In the genomic region with DNA sequence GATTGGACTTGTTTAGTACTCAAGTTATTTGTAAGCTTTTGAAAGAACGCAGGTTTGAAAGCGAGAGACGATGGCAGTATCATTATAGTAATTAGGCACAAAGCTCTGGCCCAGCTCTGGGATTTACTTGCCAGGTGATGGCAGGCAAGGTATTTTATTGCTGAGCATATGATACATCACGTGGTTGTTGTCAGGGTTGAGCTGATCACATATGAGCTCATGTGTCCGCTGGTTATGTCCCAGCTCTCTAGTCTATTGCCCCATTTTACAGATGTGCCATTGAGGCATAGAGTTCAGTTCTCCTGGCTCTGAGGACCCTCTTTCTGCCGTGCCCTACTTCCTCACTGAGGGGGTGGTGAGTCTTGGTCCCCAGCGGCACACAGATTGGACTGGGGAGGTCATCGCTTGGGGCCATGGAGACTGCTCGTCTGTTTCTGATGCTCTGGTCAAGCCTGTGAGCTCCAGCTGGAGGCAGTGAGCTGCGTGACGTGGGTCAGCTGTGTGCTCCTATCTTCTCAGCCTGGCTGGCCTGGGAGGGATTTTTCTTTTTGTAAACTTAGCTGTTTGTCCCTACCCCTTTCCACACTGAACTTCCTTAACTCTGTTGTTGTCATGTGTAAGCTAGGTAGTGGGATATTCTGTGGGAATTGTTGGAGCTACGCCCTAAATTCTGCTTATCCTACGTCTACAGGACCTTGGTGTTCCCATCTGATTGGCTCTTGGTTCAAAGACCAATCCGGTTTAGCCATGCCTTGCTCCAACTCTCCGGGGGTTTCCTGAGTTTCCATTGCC, we compare ENCODE assay signal across 12 cellular contexts. TPM values are rescaled to one million over a fixed set of nuclear protein-coding genes. Genes with fewer than 3 reads are reported as not detected.
DNase-seq lines count a peak whose midpoint lies in the region; ATAC-seq, FAIRE-seq and TF ChIP-seq lines count a peak whose summit lies in the region.
"Had no signal": no experiment of that assay in that cellular context is flagged by ENCODE, and none has a peak within 500 bp of the region (broad histone marks: within the 10 kb centered on the region; RNA-seq: fewer than 3 reads in every experiment).

No MANE protein-coding gene starts in this region.

- no peak for FAIRE-seq in pancreas (lab: Jason Lieb, UNC)

- DNase-seq in ACHN = peak; percentile 12
- DNase-seq in NCI-H1105 treated with DMSO at 0.1 percent for 48 hours (lab: John Stamatoyannopoulos, UW) = peak; percentile 78
- peak; percentile 73 for DNase-seq in fibroblast of villous mesenchyme (ENCODE audit: low read depth)
- peak; percentile 85 for DNase-seq in posterior vena cava (ENCODE audit: low spot score)
- DNase-seq in body of pancreas = no peak
- no peak for DNase-seq in NCI-H1092 treated with DMSO at 0.1 percent for 48 hours (lab: John Stamatoyannopoulos, UW)
- DNase-seq in pancreas = no peak
- DNase-seq: activated CD4-positive, CD25-positive, alpha-beta regulatory T cell treated with anti-CD3 and anti-CD28 coated beads, Interleukin-2, amount 50 U/mL, for 72 hours had no signal

- H3K4me1 ChIP-seq in body of pancreas (peaks cover 27% of the 10 kb centered on the region), pancreas (peaks cover 0 to 9% (median 6%) of the 10 kb centered on the region in 3 donors)

- no peaks in the 10 kb centered on the region for H3K27me3 ChIP-seq in body of pancreas
- no peaks in the 10 kb centered on the region for H3K27me3 ChIP-seq in pancreas

- no peak overlapping the region for H3K4me3 ChIP-seq in fibroblast of villous mesenchyme (ENCODE audit: low read depth, low read length)
- no peak overlapping the region for H3K4me3 ChIP-seq in body of pancreas
- H3K4me3 ChIP-seq in pancreas = no peak overlapping the region
- H3K4me3 ChIP-seq: skin epidermis had no signal

- in situ Hi-C loops in ACHN (cut with HindIII; ENCODE audit: low pct_ligation_motif_present, low pct_unique_long_range_greater_than_20kb, low sequenced_read_pairs) = no loop called here

- TF ChIP-seq CTCF in fibroblast of villous mesenchyme (IDR thresholded peaks at IDR 0.05; ENCODE audit: insufficient read depth, low read depth, low read length) = no peak
- no peak for TF ChIP-seq CTCF in body of pancreas (IDR thresholded peaks at IDR 0.05)
- no peak for TF ChIP-seq CTCF in pancreas (IDR thresholded peaks at IDR 0.05)

- 58 to 66% methylated on average over 15 of the region's 15 CpGs for WGBS in body of pancreas, 2 donors
- WGBS in pancreas, 2 donors = 57 to 67% methylated on average over 15 of the region's 15 CpGs

- ATAC-seq in body of pancreas (no peak), GM19455 (IDR thresholded peaks at IDR 0.05; ENCODE audit: unreplicated experiment) (no peak), pancreas (no peak)

- H3K36me3 ChIP-seq in body of pancreas (replicated peaks in 1 of 2; ENCODE audit: insufficient read depth in 1 of 2, low read depth in 2 of 2) (no peaks in the 10 kb centered on the region), pancreas (no peaks in the 10 kb centered on the region)

- H3K9me3 ChIP-seq in body of pancreas = no peaks in the 10 kb centered on the region
- H3K9me3 ChIP-seq in pancreas = no peaks in the 10 kb centered on the region

- intact Hi-C loops in posterior vena cava (cut with DNase I) (no loop called here), body of pancreas (cut with DNase I) (no loop called here), pancreas (cut with DNase I) (no loop called here)

- no peak overlapping the region for H3K27ac ChIP-seq in body of pancreas
- H3K27ac ChIP-seq in pancreas = no peak overlapping the region
- H3K27ac ChIP-seq: C4-2B had no signal

- TF ChIP-seq POLR2A in body of pancreas (IDR thresholded peaks at IDR 0.05) = no peak

RNA-seq across cellular contexts. Expression of gene NXNL2, which starts 2.2 kb away (rescaled TPM):
- 7.7 and 11.2 TPM in 2 replicates for total RNA-seq in fibroblast of villous mesenchyme
- under 1 TPM in 1 of 2 donors, not detected in 1; 1.00 TPM for total RNA-seq in posterior vena cava
- 1 to 10 TPM in 1 of 2 donors, not detected in 1; 3.9 TPM for total RNA-seq in body of pancreas
- under 1 TPM in 5 of 6 donors, not detected in 1; 0.19 to 0.84 (median 0.29) TPM for total RNA-seq in pancreas
- 1 to 10 TPM in 1 of 2 donors, under 1 TPM in 1; 0.99 to 1.5 TPM for polyA plus RNA-seq in pancreas
- total RNA-seq: mononuclear cell had no signal

Comparison
In these comparisons a context has a peak if more than half of its experiments do, and no peak if none do; other contexts are left out.
1. DNase-seq: peak in ACHN (single experiment), NCI-H1105 treated with DMSO at 0.1 percent for 48 hours (single experiment), fibroblast of villous mesenchyme (single experiment) and posterior vena cava (single experiment); none in body of pancreas (0 of 4), NCI-H1092 treated with DMSO at 0.1 percent for 48 hours (single experiment) and pancreas (0 of 6).